ENCODE assay signal across 8 cellular contexts in genomic region chr18:32018331-32019250, GRCh38. TPM values are rescaled to one million over a fixed set of nuclear protein-coding genes. Genes with fewer than 3 reads are reported as not detected.
DNase-seq lines count a peak whose midpoint lies in the region; ATAC-seq and TF ChIP-seq lines count a peak whose summit lies in the region.

Gene RNF125 (plus strand): TSS chr18:32018825. CDS start chr18:32018864, 39 bp downstream.

- H3K4me1 ChIP-seq in PC-9 (replicated peaks; ENCODE audit: insufficient read depth), result no peaks in the 10 kb centered on the region

- H3K4me3 Mint-ChIP-seq in activated T-cell treated with anti-CD3 and anti-CD28 coated beads, Interleukin-2, amount 50 U/mL, for 4 hours, result peak within 1 kb of the TSS; percentile 90
- peak within 1 kb of the TSS; percentile 94 to 100 (median 98) for H3K4me3 Mint-ChIP-seq in naive B cell
- peak within 1 kb of the TSS; percentile 99 for H3K4me3 Mint-ChIP-seq in stimulated activated effector memory CD8-positive, alpha-beta T cell treated with anti-CD3 and anti-CD28 coated beads, Interleukin-12 subunit alpha, Interleukin-12 subunit beta, amount 100 ng/mL, for 72 hours

- H3K9me3 ChIP-seq in PC-9 (ENCODE audit: insufficient read depth, low read depth), result no peaks in the 10 kb centered on the region

- H3K36me3 ChIP-seq in PC-9 (ENCODE audit: low read depth), result no peaks in the 10 kb centered on the region

- POLR2A ChIA-PET in PC-9 (lab: Charles Lee; ENCODE audit: unreplicated experiment), result no interaction called here

- H3F3A ChIP-seq in PC-9 (ENCODE audit: insufficient read depth, low read depth), result no peaks in the 10 kb centered on the region

- H3K36me3 Mint-ChIP-seq in activated T-cell treated with anti-CD3 and anti-CD28 coated beads, Interleukin-2, amount 50 U/mL, for 4 hours (ENCODE audit: insufficient read depth), result peaks cover 1% of the 10 kb centered on the region
- H3K36me3 Mint-ChIP-seq in naive B cell, result no peaks in the 10 kb centered on the region
- H3K36me3 Mint-ChIP-seq in stimulated activated effector memory CD8-positive, alpha-beta T cell treated with anti-CD3 and anti-CD28 coated beads, Interleukin-12 subunit alpha, Interleukin-12 subunit beta, amount 100 ng/mL, for 72 hours, result peaks cover 13% of the 10 kb centered on the region

- no peak within 1 kb of the TSS for H3K27ac ChIP-seq in PC-9

- H3K4me3 ChIP-seq in PC-9, result peak within 1 kb of the TSS; percentile 48; the same call in 1 of the 2 replicates

- no peaks in the 10 kb centered on the region for H3K79me2 ChIP-seq in PC-9 (ENCODE audit: low read depth)

- BruUV-seq in PC-9 (replicated peaks; lab: Mats Ljungman, UMichigan), result no TSS peak

- H3K9me3 Mint-ChIP-seq in activated T-cell treated with anti-CD3 and anti-CD28 coated beads, Interleukin-2, amount 50 U/mL, for 4 hours, result no peaks in the 10 kb centered on the region
- H3K9me3 Mint-ChIP-seq in naive B cell, result no peaks in the 10 kb centered on the region
- H3K9me3 Mint-ChIP-seq in stimulated activated effector memory CD8-positive, alpha-beta T cell treated with anti-CD3 and anti-CD28 coated beads, Interleukin-12 subunit alpha, Interleukin-12 subunit beta, amount 100 ng/mL, for 72 hours, result no peaks in the 10 kb centered on the region

- H3K4me1 Mint-ChIP-seq in activated T-cell treated with anti-CD3 and anti-CD28 coated beads, Interleukin-2, amount 50 U/mL, for 4 hours (ENCODE audit: low read depth), result peaks cover 54% of the 10 kb centered on the region
- peaks cover 26 to 45% (median 38%) of the 10 kb centered on the region in 3 donors for H3K4me1 Mint-ChIP-seq in naive B cell
- H3K4me1 Mint-ChIP-seq in stimulated activated effector memory CD8-positive, alpha-beta T cell treated with anti-CD3 and anti-CD28 coated beads, Interleukin-12 subunit alpha, Interleukin-12 subunit beta, amount 100 ng/mL, for 72 hours, result peaks cover 34% of the 10 kb centered on the region

- peak within 1 kb of the TSS; percentile 66 for H2AFZ ChIP-seq in PC-9

- H3K27me3 Mint-ChIP-seq in activated T-cell treated with anti-CD3 and anti-CD28 coated beads, Interleukin-2, amount 50 U/mL, for 4 hours (ENCODE audit: low read depth), result no peaks in the 10 kb centered on the region
- no peaks in the 10 kb centered on the region for H3K27me3 Mint-ChIP-seq in naive B cell

- H4K20me1 ChIP-seq in PC-9 (ENCODE audit: insufficient read depth), result no peaks in the 10 kb centered on the region

- CTCF ChIA-PET in PC-9 (lab: Charles Lee), result interaction anchor here (0.6 to 1.5 kb wide), 2 partner anchors 22 to 54 kb away, joined by 3 to 5 read pairs; no protein-coding TSS in a partner anchor

- H3K9me2 ChIP-seq in PC-9 (ENCODE audit: insufficient read depth), result no peaks in the 10 kb centered on the region

- H3K27me3 ChIP-seq in PC-9 (ENCODE audit: insufficient read depth, low read depth), result no peaks in the 10 kb centered on the region

- intact Hi-C loops in PC-9 (cut with micrococcal nuclease; ENCODE audit: unreplicated experiment), result no loop called here

- no peak for TF ChIP-seq CTCF in PC-9 (conservative IDR thresholded peaks at IDR 0.05)

- peak within 1 kb of the TSS; percentile 72 for H3K4me2 ChIP-seq in PC-9

- ATAC-seq in GM21526 (IDR thresholded peaks at IDR 0.05; ENCODE audit: low FRiP score, unreplicated experiment), result peak; percentile 96
- peak; percentile 79 to 80 for ATAC-seq in activated T-cell treated with anti-CD3 and anti-CD28 coated beads, Interleukin-2, amount 50 U/mL, for 4 hours
- peak; percentile 81 for ATAC-seq in naive B cell (ENCODE audit: low read depth in 2 of 2)
- peak; percentile 85 for ATAC-seq in stimulated activated effector memory CD8-positive, alpha-beta T cell treated with anti-CD3 and anti-CD28 coated beads, Interleukin-12 subunit alpha, Interleukin-12 subunit beta, amount 100 ng/mL, for 72 hours

- peak; percentile 64 for DNase-seq in DMS 273 treated with DMSO at 0.1 percent for 48 hours (lab: John Stamatoyannopoulos, UW)
- peak; percentile 29 for DNase-seq in HuH-7 (ENCODE audit: low spot score)
- peak; percentile 42 to 61 for DNase-seq in PC-9
- peak; percentile 82 for DNase-seq in activated T-cell treated with anti-CD3 and anti-CD28 coated beads, Interleukin-2, amount 50 U/mL, for 4 hours
- DNase-seq in fibroblast of gingiva (ENCODE audit: low read depth), result peak; percentile 60
- DNase-seq in naive B cell, result peak; percentile 87
- DNase-seq in stimulated activated effector memory CD8-positive, alpha-beta T cell treated with anti-CD3 and anti-CD28 coated beads, Interleukin-12 subunit alpha, Interleukin-12 subunit beta, amount 100 ng/mL, for 72 hours (ENCODE audit: low spot score in 2 of 2), result peak; percentile 79 to 92

- peak within 1 kb of the TSS; percentile 84 to 98 (median 97) for H3K27ac Mint-ChIP-seq in naive B cell
- peak within 1 kb of the TSS; percentile 96 for H3K27ac Mint-ChIP-seq in stimulated activated effector memory CD8-positive, alpha-beta T cell treated with anti-CD3 and anti-CD28 coated beads, Interleukin-12 subunit alpha, Interleukin-12 subunit beta, amount 100 ng/mL, for 72 hours

RNA-seq across cellular contexts. Expression of gene RNF125, which starts in this region (rescaled TPM):
- 0.15 and 0.85 TPM in 2 replicates for total RNA-seq in PC-9 (2021)
- total RNA-seq in activated T-cell treated with anti-CD3 and anti-CD28 coated beads, Interleukin-2, amount 50 U/mL, for 4 hours, result 10 to 100 TPM; 16.0 to 29.3 (median 16.8) TPM
- polyA plus RNA-seq in naive B cell (ENCODE audit: low read depth in 6 of 6), result 10 to 100 TPM in 5 of 6 donors, 1 to 10 TPM in 1; 8.9 to 21.2 (median 17.9) TPM

Comparison
In these comparisons a context has a peak if more than half of its experiments do, and no peak if none do; other contexts are left out.
1. Peak in DNase-seq, H3K4me3 ChIP-seq and H3K4me2 ChIP-seq in PC-9; RNA of the gene not detected or under 1 TPM.
2. DNase-seq: peak in every context shown above with its lines; median percentile 87 in naive B cell; 86 in stimulated activated effector memory CD8-positive, alpha-beta T cell treated with anti-CD3 and anti-CD28 coated beads, Interleukin-12 subunit alpha, Interleukin-12 subunit beta, amount 100 ng/mL, for 72 hours; 82 in activated T-cell treated with anti-CD3 and anti-CD28 coated beads, Interleukin-2, amount 50 U/mL, for 4 hours; 64 in DMS 273 treated with DMSO at 0.1 percent for 48 hours; 60 in fibroblast of gingiva; 52 in PC-9; 29 in HuH-7.